ENCODE assay signal across 8 cellular contexts in genomic region chr13:29846475-29847256, GRCh38.
DNase-seq lines count a peak whose midpoint lies in the region; ATAC-seq and TF ChIP-seq lines count a peak whose summit lies in the region.

No MANE protein-coding gene starts in this region.

- no peak for ATAC-seq in HG03442 (IDR thresholded peaks at IDR 0.05; ENCODE audit: unreplicated experiment)

- no peaks in the 10 kb centered on the region for H3K27me3 ChIP-seq in rectal smooth muscle tissue (ENCODE audit: control insufficient read depth, insufficient read depth, low read length)

- peak overlapping the region; percentile 87 for H3K4me3 ChIP-seq in SK-N-MC
- peak overlapping the region; percentile 52 for H3K4me3 ChIP-seq in fibroblast of mammary gland (ENCODE audit: control insufficient read depth, low read depth, low read length)
- peak overlapping the region; percentile 56 for H3K4me3 ChIP-seq in rectal smooth muscle tissue (ENCODE audit: low read length)

- DNase-seq in SK-N-MC (ENCODE audit: low read depth, low spot score) (no peak), fibroblast of mammary gland (ENCODE audit: low read depth) (no peak), GM19240 (ENCODE audit: insufficient read length, low spot score) (no peak), NCI-H2227 (lab: John Stamatoyannopoulos, UW; ENCODE audit: unreplicated experiment) (no peak)
- no peak for DNase-seq in activated CD4-positive, alpha-beta T cell treated with anti-CD3 and anti-CD28 coated beads, Interleukin-2, amount 50 U/mL, for 1 hour

- no peak for TF ChIP-seq CTCF in fibroblast of mammary gland (conservative IDR thresholded peaks at IDR 0.05; ENCODE audit: control insufficient read depth, insufficient read depth, low read depth, low read length)

- no peak overlapping the region for H3K27ac ChIP-seq in SK-N-MC
- peak overlapping the region; percentile 70 for H3K27ac ChIP-seq in rectal smooth muscle tissue (ENCODE audit: low read depth, low read length)

- peaks cover 14% of the 10 kb centered on the region for H3K4me1 ChIP-seq in ES-I3 (ENCODE audit: insufficient read depth, low read length)
- H3K4me1 ChIP-seq in rectal smooth muscle tissue (ENCODE audit: control insufficient read depth, insufficient read depth, low read length): peaks cover 11% of the 10 kb centered on the region

- H3K9ac ChIP-seq in ES-I3 (ENCODE audit: low read depth, low read length) (peak overlapping the region; percentile 54; the same call in 1 of the 2 replicates), SK-N-MC (ENCODE audit: insufficient read length) (peak overlapping the region; percentile 61), rectal smooth muscle tissue (ENCODE audit: low read length) (no peak overlapping the region)

- H3K9me3 ChIP-seq in ES-I3 (ENCODE audit: control insufficient read depth, insufficient read depth, low read length): no peaks in the 10 kb centered on the region
- no peaks in the 10 kb centered on the region for H3K9me3 ChIP-seq in SK-N-MC (ENCODE audit: low read depth, low read length)

- no peaks in the 10 kb centered on the region for H3K36me3 ChIP-seq in ES-I3 (ENCODE audit: insufficient read depth, low read length)
- no peaks in the 10 kb centered on the region for H3K36me3 ChIP-seq in SK-N-MC (ENCODE audit: insufficient read depth, low read length)
- no peaks in the 10 kb centered on the region for H3K36me3 ChIP-seq in rectal smooth muscle tissue (ENCODE audit: control insufficient read depth, insufficient read depth, low read length)
